ENCODE assay signal across 24 cellular contexts in the genomic region with DNA sequence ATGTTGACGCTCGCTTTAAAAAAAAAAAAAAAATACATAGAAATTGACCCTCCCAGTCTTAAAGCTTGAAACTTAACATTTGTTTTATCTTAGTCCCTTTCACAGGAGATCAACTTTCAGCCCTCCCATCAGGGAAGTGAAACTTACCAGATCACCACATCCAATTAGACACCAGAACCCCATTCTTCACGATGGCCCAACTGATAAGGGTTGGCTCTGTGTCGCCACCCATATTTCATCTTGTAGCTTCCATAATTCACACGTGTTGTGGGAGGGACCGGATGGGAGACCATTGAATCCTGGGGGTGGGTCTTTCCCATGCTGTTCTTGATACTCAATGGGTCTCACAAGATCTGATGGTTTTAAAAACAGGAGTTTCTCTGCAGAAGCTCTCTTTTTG.
"Had no signal": no experiment of that assay in that cellular context is flagged by ENCODE, and none has a peak within 500 bp of the region (broad histone marks: within the 10 kb centered on the region; RNA-seq: fewer than 3 reads in every experiment).

No MANE protein-coding gene starts in this region.

- H3K27me3 ChIP-seq: dorsolateral prefrontal cortex, esophagus muscularis mucosa, foreskin keratinocyte, gastroesophageal sphincter, heart left ventricle, hepatocyte, left lung had no signal

- H3K27ac ChIP-seq: coronary artery, dorsolateral prefrontal cortex, esophagus muscularis mucosa, foreskin keratinocyte, gastroesophageal sphincter, heart left ventricle, hepatocyte, left lung, lower lobe of right lung had no signal

- H3K79me2 ChIP-seq: hepatocyte had no signal

- DNase-seq: dermis blood vessel endothelial cell; dorsolateral prefrontal cortex; effector CD4-positive, alpha-beta T cell; effector memory CD4-positive, alpha-beta T cell; foreskin keratinocyte; heart left ventricle; hypothalamus; immature natural killer cell; islet precursor cell; kidney; kidney glomerular epithelial cell; left lung; left ventricle myocardium superior; lower lobe of right lung; mesenchymal stem cell; mucosa of descending colon; naive B cell; naive thymus-derived CD8-positive, alpha-beta T cell had no signal

- H3K4me1 ChIP-seq: esophagus muscularis mucosa, foreskin keratinocyte, gastroesophageal sphincter, heart left ventricle, left lung, lower lobe of right lung had no signal

- H2AFZ ChIP-seq: hepatocyte had no signal

- H3K4me3 ChIP-seq: coronary artery, dorsolateral prefrontal cortex, esophagus muscularis mucosa, gastroesophageal sphincter, heart left ventricle, hepatocyte, left lung, lower lobe of right lung, mucosa of descending colon had no signal

- ATAC-seq: foreskin keratinocyte; gastroesophageal sphincter; heart left ventricle; left lung; left ventricle myocardium superior; lower lobe of right lung; mucosa of descending colon; naive thymus-derived CD8-positive, alpha-beta T cell had no signal

- H3K9me3 ChIP-seq: esophagus muscularis mucosa, gastroesophageal sphincter, lower lobe of right lung had no signal

- H3K36me3 ChIP-seq: esophagus muscularis mucosa, gastroesophageal sphincter, heart left ventricle, left lung, lower lobe of right lung had no signal

- FAIRE-seq: endothelial cell of umbilical vein, frontal cortex, kidney had no signal

- H3K4me2 ChIP-seq: hepatocyte had no signal
